Comparison of ENCODE assay signal across 8 cellular contexts in genomic region chr1:43171312-43171875, GRCh38. TPM values are rescaled to one million over a fixed set of nuclear protein-coding genes. Genes with fewer than 3 reads are reported as not detected.
DNase-seq lines count a peak whose midpoint lies in the region; TF ChIP-seq lines count a peak whose summit lies in the region.

No MANE protein-coding gene starts in this region.

- no peaks in the 10 kb centered on the region for H3K9me3 ChIP-seq in SK-N-MC (ENCODE audit: low read depth, low read length)
- H3K9me3 ChIP-seq in sigmoid colon = no peaks in the 10 kb centered on the region

- TF ChIP-seq POLR2A in sigmoid colon (IDR thresholded peaks at IDR 0.05) = no peak

- H3K36me3 ChIP-seq in SK-N-MC (ENCODE audit: insufficient read depth, low read length) (peaks cover 46% of the 10 kb centered on the region), sigmoid colon (peaks cover 3 to 44% (median 10%) of the 10 kb centered on the region in 4 donors)

- peaks cover 17% of the 10 kb centered on the region for H3K27me3 Mint-ChIP-seq in T-helper 1 cell treated with Interleukin-12 subunit alpha and Interleukin-12 subunit beta and Interleukin-4 antibody, amounts not matched to agents 30 μg/mL and 1 μg/mL, for 36 hours (ENCODE audit: low read depth)

- H3K4me1 ChIP-seq in sigmoid colon = peaks cover 0 to 20% (median 16%) of the 10 kb centered on the region in 4 donors

- H3K4me3 ChIP-seq in SK-N-MC (peak overlapping the region; percentile 98), fibroblast of villous mesenchyme (ENCODE audit: low read depth, low read length) (peak overlapping the region; percentile 99), sigmoid colon (peak overlapping the region; percentile 57 to 97 (median 88))

- no peaks in the 10 kb centered on the region for H3K27me3 ChIP-seq in sigmoid colon

- H3K9ac ChIP-seq in SK-N-MC (ENCODE audit: insufficient read length) = peak overlapping the region; percentile 82

- H3K9me3 Mint-ChIP-seq in T-helper 1 cell treated with Interleukin-12 subunit alpha and Interleukin-12 subunit beta and Interleukin-4 antibody, amounts not matched to agents 30 μg/mL and 1 μg/mL, for 36 hours = no peaks in the 10 kb centered on the region

- H3K4me3 Mint-ChIP-seq in T-helper 1 cell treated with Interleukin-12 subunit alpha and Interleukin-12 subunit beta and Interleukin-4 antibody, amounts not matched to agents 30 μg/mL and 1 μg/mL, for 36 hours = peak overlapping the region; percentile 98

- TF ChIP-seq EP300 in sigmoid colon (IDR thresholded peaks at IDR 0.05) = no peak

- TF ChIP-seq CTCF in fibroblast of villous mesenchyme (IDR thresholded peaks at IDR 0.05; ENCODE audit: insufficient read depth, low read depth, low read length) = no peak
- no peak for TF ChIP-seq CTCF in sigmoid colon (IDR thresholded peaks at IDR 0.05)

- intact Hi-C loops in sigmoid colon (cut with DNase I) = no loop called here

- no peak for DNase-seq in T-helper 1 cell
- no peak for DNase-seq in SK-N-MC (ENCODE audit: low read depth, low spot score)
- peak; percentile 4 for DNase-seq in fibroblast of villous mesenchyme (ENCODE audit: low read depth)
- no peak for DNase-seq in sigmoid colon
- no peak for DNase-seq in activated CD4-positive, CD25-positive, alpha-beta regulatory T cell treated with anti-CD3 and anti-CD28 coated beads, Interleukin-2, amount 50 U/mL, for 72 hours
- DNase-seq in stimulated activated naive CD4-positive, alpha-beta T cell (lab: John Stamatoyannopoulos, UW) = no peak
- DNase-seq in NCI-H510A (lab: John Stamatoyannopoulos, UW) = no peak

- peaks cover 24% of the 10 kb centered on the region for H3K4me1 Mint-ChIP-seq in T-helper 1 cell treated with Interleukin-12 subunit alpha and Interleukin-12 subunit beta and Interleukin-4 antibody, amounts not matched to agents 30 μg/mL and 1 μg/mL, for 36 hours (ENCODE audit: low read depth)

- 17 to 26% methylated on average over 17 of the region's 17 CpGs for WGBS in sigmoid colon, 2 donors

- peaks cover 26% of the 10 kb centered on the region for H3K36me3 Mint-ChIP-seq in T-helper 1 cell treated with Interleukin-12 subunit alpha and Interleukin-12 subunit beta and Interleukin-4 antibody, amounts not matched to agents 30 μg/mL and 1 μg/mL, for 36 hours (ENCODE audit: low read depth)

- H3K27ac Mint-ChIP-seq in T-helper 1 cell treated with Interleukin-12 subunit alpha and Interleukin-12 subunit beta and Interleukin-4 antibody, amounts not matched to agents 30 μg/mL and 1 μg/mL, for 36 hours = peak overlapping the region; percentile 91

- H3K27ac ChIP-seq in SK-N-MC = no peak overlapping the region
- H3K27ac ChIP-seq in sigmoid colon = peak overlapping the region; percentile 62 to 76 (median 69)

RNA-seq across cellular contexts. Expression of gene EBNA1BP2, which starts 0.7 kb away (rescaled TPM):
- total RNA-seq in fibroblast of villous mesenchyme (87.9 and 91.5 TPM in 2 replicates), sigmoid colon (10 to 100 TPM; 34.9 to 48.7 (median 41.6) TPM)
- polyA plus RNA-seq in sigmoid colon = 10 to 100 TPM; 51.6 to 75.0 (median 63.7) TPM

RNA-seq across cellular contexts. Expression of gene CFAP57, which starts 0.7 kb away (rescaled TPM):
- total RNA-seq in fibroblast of villous mesenchyme = under 0.01 TPM in 2 replicates
- under 1 TPM in 1 of 4 donors, not detected in 3; under 0.01 TPM for total RNA-seq in sigmoid colon
- polyA plus RNA-seq in sigmoid colon = under 1 TPM in 1 of 3 donors, not detected in 2; 0.06 TPM
